ENCODE assay signal across 21 cellular contexts in the genomic region with DNA sequence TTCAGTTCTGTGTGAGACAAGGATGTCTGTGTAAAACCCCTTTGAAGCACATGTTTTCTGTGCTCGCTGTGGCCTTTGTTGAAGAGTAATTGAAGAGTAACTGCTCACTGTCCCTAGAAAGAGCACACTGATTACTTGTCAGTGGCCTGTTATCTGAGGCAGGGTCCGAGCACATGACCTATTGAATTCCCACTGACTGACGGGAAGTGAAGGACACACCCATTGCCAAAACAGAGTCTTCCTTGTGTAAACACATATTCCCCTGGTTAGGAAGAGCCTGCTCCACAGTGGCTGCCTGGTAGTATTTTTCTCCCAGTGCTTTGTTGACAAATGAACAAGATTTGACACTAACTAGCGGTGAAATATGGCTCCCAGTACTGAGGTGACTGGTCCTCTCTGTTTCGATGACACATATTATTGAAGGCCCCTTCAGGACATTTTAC.
DNase-seq lines count a peak whose midpoint lies in the region; ATAC-seq, FAIRE-seq and TF ChIP-seq lines count a peak whose summit lies in the region.
"Had no signal": no experiment of that assay in that cellular context is flagged by ENCODE, and none has a peak within 500 bp of the region (broad histone marks: within the 10 kb centered on the region; RNA-seq: fewer than 3 reads in every experiment).

No MANE protein-coding gene starts in this region.

- peak; percentile 64 for DNase-seq in COLO829 (ENCODE audit: low spot score)
- peak; percentile 9 for DNase-seq in SK-N-DZ (ENCODE audit: low spot score)
- DNase-seq in medulla oblongata (ENCODE audit: extremely low spot score): peak; percentile 21
- no peak for DNase-seq in midbrain (lab: John Stamatoyannopoulos, UW)
- DNase-seq in cardiac septum (ENCODE audit: low spot score): no peak
- no peak for DNase-seq in D721Med (ENCODE audit: insufficient read length, low spot score)
- DNase-seq: activated CD4-positive, alpha-beta T cell treated with anti-CD3 and anti-CD28 coated beads for 4 hours; activated naive CD4-positive, alpha-beta T cell treated with anti-CD3 and anti-CD28 coated beads, Interleukin-2, amount 50 U/mL, for 16 hours; CD8-positive, alpha-beta T cell; dorsolateral prefrontal cortex; GOT3; mucosa of descending colon; MV-4-11; NCI-H2107; ovary; SIG-M5; stimulated activated naive CD4-positive, alpha-beta T cell treated with Interleukin-2 at 50 U/mL for 16 hours; T-helper 9 cell had no signal

- intact Hi-C loops in cardiac septum (cut with DNase I): no loop called here

- no peak for TF ChIP-seq CTCF in D721Med (IDR thresholded peaks at IDR 0.05; ENCODE audit: insufficient read depth, missing control alignments)

- peak; percentile 68 for ATAC-seq in GM21526 (IDR thresholded peaks at IDR 0.05; ENCODE audit: low FRiP score, unreplicated experiment)
- ATAC-seq in GM18498 (IDR thresholded peaks at IDR 0.05; ENCODE audit: unreplicated experiment): no peak
- ATAC-seq: CD8-positive, alpha-beta T cell; mucosa of descending colon had no signal

- FAIRE-seq in D721Med (lab: Jason Lieb, UNC): no peak
- FAIRE-seq: islet of Langerhans had no signal

Comparison
In these comparisons a context has a peak if more than half of its experiments do, and no peak if none do; other contexts are left out.
1. DNase-seq: peak in COLO829 (single experiment), SK-N-DZ (single experiment) and medulla oblongata (single experiment); none in midbrain (single experiment), cardiac septum (single experiment) and D721Med (single experiment).